ENCODE assay signal across 8 cellular contexts in genomic region chr7:36367561-36367889, GRCh38. TPM values are rescaled to one million over a fixed set of nuclear protein-coding genes. Genes with fewer than 3 reads are reported as not detected.
DNase-seq lines count a peak whose midpoint lies in the region; ATAC-seq and TF ChIP-seq lines count a peak whose summit lies in the region.

No MANE protein-coding gene starts in this region.

- H3K27ac Mint-ChIP-seq in endodermal cell (no peak overlapping the region), osteocyte (ENCODE audit: unreplicated experiment) (peak overlapping the region; percentile 44)

- in situ Hi-C loops in G401 (cut with HindIII; ENCODE audit: low sequenced_read_pairs) = no loop called here

- peaks cover 66% of the 10 kb centered on the region for H3K27me3 Mint-ChIP-seq in endodermal cell (ENCODE audit: insufficient read depth)
- H3K27me3 Mint-ChIP-seq in osteocyte (ENCODE audit: unreplicated experiment) = no peaks in the 10 kb centered on the region

- WGBS in endodermal cell (ENCODE audit: insufficient coverage in 1 of 2, insufficient read length in 1 of 2), 2 experiments = 78 to 91% methylated on average over 6 to 9 of the region's 9 CpGs

- H3K9me3 ChIP-seq in DOHH2 (ENCODE audit: control insufficient read depth, insufficient read depth, low read length) (no peaks in the 10 kb centered on the region), MG63 (no peaks in the 10 kb centered on the region), endodermal cell (ENCODE audit: control insufficient read depth, low read length) (no peaks in the 10 kb centered on the region)

- H3K36me3 ChIP-seq in DOHH2 (ENCODE audit: control insufficient read depth, low read length) (no peaks in the 10 kb centered on the region), MG63 (no peaks in the 10 kb centered on the region), endodermal cell (ENCODE audit: control insufficient read depth, insufficient read depth, low read length) (no peaks in the 10 kb centered on the region)

- H3K4me2 ChIP-seq in DOHH2 (ENCODE audit: low read length) = peak overlapping the region; percentile 80

- H3K9me3 Mint-ChIP-seq in endodermal cell (no peaks in the 10 kb centered on the region), osteocyte (ENCODE audit: unreplicated experiment) (no peaks in the 10 kb centered on the region)

- H3K36me3 Mint-ChIP-seq in endodermal cell (ENCODE audit: low read depth) = no peaks in the 10 kb centered on the region
- peaks cover 2% of the 10 kb centered on the region for H3K36me3 Mint-ChIP-seq in osteocyte (ENCODE audit: unreplicated experiment)

- TF ChIP-seq CTCF in DOHH2 (IDR thresholded peaks at IDR 0.05; ENCODE audit: low read depth, low read length, poor library complexity, severe bottlenecking) = no peak
- no peak for TF ChIP-seq CTCF in endodermal cell (conservative IDR thresholded peaks at IDR 0.05)
- TF ChIP-seq CTCF in osteocyte (IDR thresholded peaks at IDR 0.05) = no peak

- no peaks in the 10 kb centered on the region for H3K4me1 Mint-ChIP-seq in endodermal cell
- peaks cover 22% of the 10 kb centered on the region for H3K4me1 Mint-ChIP-seq in osteocyte (ENCODE audit: unreplicated experiment)

- H3K9ac ChIP-seq in endodermal cell (ENCODE audit: extremely low read depth, low read length, poor library complexity, severe bottlenecking) = no peak overlapping the region

- H4K20me1 ChIP-seq in DOHH2 (ENCODE audit: control insufficient read depth, insufficient read depth, low read depth, low read length) = no peaks in the 10 kb centered on the region

- H3K4me3 ChIP-seq in DOHH2 (ENCODE audit: low read length) (peak overlapping the region; percentile 83), MG63 (peak overlapping the region; percentile 62), endodermal cell (ENCODE audit: low read length) (peak overlapping the region; percentile 93)

- H3K4me3 Mint-ChIP-seq in endodermal cell (peak overlapping the region; percentile 72), osteocyte (ENCODE audit: unreplicated experiment) (peak overlapping the region; percentile 88)

- H3K79me2 ChIP-seq in DOHH2 (ENCODE audit: control insufficient read depth, low read length) = no peaks in the 10 kb centered on the region

- 0 out of 2 replicates have a peak, but pooled peaks cover 4% of the 10 kb centered on the region for H3F3A ChIP-seq in DOHH2 (ENCODE audit: control insufficient read depth, insufficient read depth)

- DNase-seq in MG63 = no peak
- no peak for DNase-seq in endodermal cell
- no peak for DNase-seq in osteocyte (ENCODE audit: extremely low spot score, unreplicated experiment)
- no peak for DNase-seq in G401 (ENCODE audit: low spot score)
- DNase-seq in activated CD4-positive, alpha-beta T cell treated with anti-CD3 and anti-CD28 coated beads for 48 hours = no peak

- peaks cover 12% of the 10 kb centered on the region for H3K4me1 ChIP-seq in DOHH2 (ENCODE audit: control insufficient read depth, low read length)
- H3K4me1 ChIP-seq in endodermal cell (ENCODE audit: control insufficient read depth, insufficient read depth, low read length) = no peaks in the 10 kb centered on the region

- H3K27ac ChIP-seq in DOHH2 (ENCODE audit: low read depth, low read length) (no peak overlapping the region), endodermal cell (ENCODE audit: low read depth, low read length) (no peak overlapping the region)

- ATAC-seq in GM21526 (IDR thresholded peaks at IDR 0.05; ENCODE audit: low FRiP score, unreplicated experiment) (no peak), HG03439 (IDR thresholded peaks at IDR 0.05; ENCODE audit: unreplicated experiment) (no peak)

- H3K9me2 ChIP-seq in DOHH2 (replicated peaks; ENCODE audit: control insufficient read depth, low read length) = no peaks in the 10 kb centered on the region

- H3K27me3 ChIP-seq in DOHH2 (ENCODE audit: control insufficient read depth, low read length) (peaks cover 36% of the 10 kb centered on the region), MG63 (no peaks in the 10 kb centered on the region), endodermal cell (ENCODE audit: control insufficient read depth, insufficient read depth, low read length, poor library complexity, severe bottlenecking) (peaks cover 28% of the 10 kb centered on the region)

RNA-seq across cellular contexts. Expression of gene ANLN, which starts 22.1 kb away (rescaled TPM):
- total RNA-seq in MG63 (2014; rRNA removed; shearing (Covaris generic); ENCODE audit: low replicate concordance) = 108 and 160 TPM in 2 replicates
- total RNA-seq in endodermal cell (100 to 1,000 TPM in 1 of 2 donors, 10 to 100 TPM in 1; 78.6 to 138 TPM), osteocyte (33.5 and 37.6 TPM in 2 replicates)
- 70.6 TPM for polyA plus RNA-seq in endodermal cell (2013, experiment 1 of 2)
- polyA plus RNA-seq in endodermal cell (2013, experiment 2 of 2) = 77.8 TPM
- 66.2 and 71.1 TPM in 2 replicates for total RNA-seq in G401 (2014; rRNA removed; shearing (Covaris generic))
